In genomic region chr14:91126761-91127160, GRCh38 we compare ENCODE assay signal across 19 cellular contexts. TPM values are rescaled to one million over a fixed set of nuclear protein-coding genes. Genes with fewer than 3 reads are reported as not detected.
DNase-seq lines count a peak whose midpoint lies in the region; ATAC-seq and TF ChIP-seq lines count a peak whose summit lies in the region.
"Had no signal": no experiment of that assay in that cellular context is flagged by ENCODE, and none has a peak within 500 bp of the region (broad histone marks: within the 10 kb centered on the region; RNA-seq: fewer than 3 reads in every experiment).

No MANE protein-coding gene starts in this region.

- TF ChIP-seq EP300 in transverse colon (IDR thresholded peaks at IDR 0.05; ENCODE audit: low read depth), result no peak

- in situ Hi-C loops in transverse colon (cut with MboI; ENCODE audit: low pct_ligation_motif_present in 1 of 4, low pct_unique_long_range_greater_than_20kb in 1 of 4, low sequenced_read_pairs in 3 of 4), result no loop called here

- 81 to 88% methylated on average over 1 to 2 of the region's 2 CpGs for WGBS in transverse colon (ENCODE audit: low coverage in 1 of 2), 2 donors

- TF ChIP-seq POLR2A in transverse colon (IDR thresholded peaks at IDR 0.05), result no peak

- H3K36me3 ChIP-seq in neutrophil, result peaks cover 13% of the 10 kb centered on the region
- peaks cover 0 to 20% (median 5%) of the 10 kb centered on the region in 4 donors for H3K36me3 ChIP-seq in transverse colon
- H3K36me3 ChIP-seq: prostate gland had no signal

- H3K27ac ChIP-seq in VCaP (peak overlapping the region; percentile 66; the same call in 1 of the 2 replicates), neutrophil (peak overlapping the region; percentile 100), transverse colon (peak overlapping the region; percentile 51 to 70 (median 64))

- DNase-seq in fibroblast of gingiva (ENCODE audit: low read depth) (peak; percentile 27), transverse colon (no peak), superior temporal gyrus (ENCODE audit: extremely low spot score) (no peak), NCI-H1105 (lab: John Stamatoyannopoulos, UW) (no peak)
- DNase-seq: activated CD4-positive, alpha-beta T cell treated with anti-CD3 and anti-CD28 coated beads, Interleukin-2, amount 50 U/mL, for 4 hours; activated gamma-delta T cell treated with Interleukin-2 at 50 U/mL for 16 hours; amniotic stem cell; central memory CD4-positive, alpha-beta T cell; effector memory CD4-positive, alpha-beta T cell; Karpas-422; mesenchymal stem cell; NCI-H1105 treated with DMSO at 0.1 percent for 48 hours; NCI-H2081 treated with DMSO at 0.1 percent for 48 hours; NCI-H510A; stimulated activated CD4-positive, alpha-beta T cell treated with anti-CD3 and anti-CD28 coated beads, Interleukin-12 subunit alpha, Interleukin-12 subunit beta, amount 100 ng/mL, for 4 hours had no signal

- peaks cover 84 to 85% of the 10 kb centered on the region in 2 experiments for H3K4me1 ChIP-seq in neutrophil (ENCODE audit: control insufficient read depth in 1 of 2, insufficient read depth in 1 of 2, low read depth in 1 of 2, low read length in 1 of 2)
- H3K4me1 ChIP-seq in transverse colon, result peaks cover 0 to 38% (median 17%) of the 10 kb centered on the region in 4 donors

- no peaks in the 10 kb centered on the region for H3K9me3 ChIP-seq in neutrophil
- H3K9me3 ChIP-seq in transverse colon, result no peaks in the 10 kb centered on the region
- H3K9me3 ChIP-seq: prostate gland had no signal

- TF ChIP-seq CTCF in VCaP (conservative IDR thresholded peaks at IDR 0.05) (no peak), neutrophil (IDR thresholded peaks at IDR 0.05) (no peak), transverse colon (IDR thresholded peaks at IDR 0.05) (no peak)

- H3K4me3 ChIP-seq in neutrophil (ENCODE audit: low read depth in 1 of 2, low read length in 1 of 2) (peak overlapping the region; percentile 39 to 56), transverse colon (no peak overlapping the region)
- H3K4me3 ChIP-seq: prostate gland had no signal

- no peak for ATAC-seq in GM19452 (IDR thresholded peaks at IDR 0.05; ENCODE audit: unreplicated experiment)

- intact Hi-C loops in transverse colon (cut with DNase I; ENCODE audit: low total_unique reads), result no loop called here

- H3K27me3 ChIP-seq in neutrophil (no peaks in the 10 kb centered on the region), transverse colon (no peaks in the 10 kb centered on the region)

RNA-seq across cellular contexts. Expression of gene DGLUCY, which starts 12.9 kb away (rescaled TPM):
- total RNA-seq in transverse colon, result 100 to 1,000 TPM in 2 of 4 donors, 10 to 100 TPM in 2; 62.1 to 229 (median 102) TPM

Comparison
In these comparisons a context has a peak if more than half of its experiments do, and no peak if none do; other contexts are left out.
1. H3K4me3 ChIP-seq: peak in neutrophil (2 of 2); none in transverse colon (0 of 4).
2. Peak in every context shown above with its lines, with median percentiles within 50 percentile points of each other: H3K27ac ChIP-seq.